Comparison of ENCODE assay signal across 8 cellular contexts in genomic region chr3:11271986-11272904, GRCh38. TPM values are rescaled to one million over a fixed set of nuclear protein-coding genes. Genes with fewer than 3 reads are reported as not detected.
DNase-seq lines count a peak whose midpoint lies in the region; ATAC-seq and TF ChIP-seq lines count a peak whose summit lies in the region.

TSS of gene ATG7 (plus strand) at chr3:11272397. CDS start at chr3:11298696, 26,299 bp downstream.

- peaks cover 33 to 52% (median 43%) of the 10 kb centered on the region in 4 donors for H3K4me1 Mint-ChIP-seq in CD4-positive, CD25-positive, alpha-beta regulatory T cell
- H3K4me1 Mint-ChIP-seq in activated CD4-positive, alpha-beta memory T cell treated with anti-CD3 and anti-CD28 coated beads for 36 hours (ENCODE audit: low read depth), result peaks cover 46% of the 10 kb centered on the region

- peak within 1 kb of the TSS; percentile 93 to 97 (median 95) for H3K4me3 Mint-ChIP-seq in CD4-positive, CD25-positive, alpha-beta regulatory T cell
- peak within 1 kb of the TSS; percentile 85 for H3K4me3 Mint-ChIP-seq in activated CD4-positive, alpha-beta memory T cell treated with anti-CD3 and anti-CD28 coated beads for 36 hours

- H3K27ac ChIP-seq in CD4-positive, CD25-positive, alpha-beta regulatory T cell (ENCODE audit: insufficient read depth, low read length, poor library complexity, severe bottlenecking), result peak within 1 kb of the TSS; percentile 88
- H3K27ac ChIP-seq in dorsolateral prefrontal cortex (peak within 1 kb of the TSS in 58 of 59 donors; percentile 26 to 97 (median 84)), right lobe of liver (peak within 1 kb of the TSS; percentile 70 to 90 (median 84))

- TF ChIP-seq POLR2A in right lobe of liver (IDR thresholded peaks at IDR 0.05), result peak; percentile 81

- peak within 1 kb of the TSS; percentile 99 for H3K4me3 ChIP-seq in CD4-positive, CD25-positive, alpha-beta regulatory T cell (ENCODE audit: low read depth, low read length)
- H3K4me3 ChIP-seq in dorsolateral prefrontal cortex (peak within 1 kb of the TSS; percentile 70 to 100 (median 90)), right lobe of liver (peak within 1 kb of the TSS; percentile 79 to 94 (median 91))

- H3K36me3 Mint-ChIP-seq in CD4-positive, CD25-positive, alpha-beta regulatory T cell, result peaks cover 27% of the 10 kb centered on the region
- peaks cover 30% of the 10 kb centered on the region for H3K36me3 Mint-ChIP-seq in activated CD4-positive, alpha-beta memory T cell treated with anti-CD3 and anti-CD28 coated beads for 36 hours

- H3K9me3 ChIP-seq in CD4-positive, CD25-positive, alpha-beta regulatory T cell (ENCODE audit: control insufficient read depth in 2 of 2, low read length in 2 of 2), result no peaks in the 10 kb centered on the region
- no peaks in the 10 kb centered on the region for H3K9me3 ChIP-seq in right lobe of liver

- CTCF ChIA-PET in activated CD4-positive, alpha-beta memory T cell treated with anti-CD3 and anti-CD28 coated beads for 36 hours (lab: Charles Lee), result interaction anchor here (1.0 to 3.3 kb wide), 5 partner anchors 16 to 64 kb away, joined by 3 to 17 read pairs (median 5); no protein-coding TSS in a partner anchor

- H3K36me3 ChIP-seq in CD4-positive, CD25-positive, alpha-beta regulatory T cell (ENCODE audit: control insufficient read depth, insufficient read depth, low read length), result peaks cover 3% of the 10 kb centered on the region
- H3K36me3 ChIP-seq in right lobe of liver, result no peaks in the 10 kb centered on the region

- no peaks in the 10 kb centered on the region for H3K27me3 ChIP-seq in CD4-positive, CD25-positive, alpha-beta regulatory T cell (ENCODE audit: control insufficient read depth, insufficient read depth, low read length)
- H3K27me3 ChIP-seq in dorsolateral prefrontal cortex, result no peaks in the 10 kb centered on the region
- no peaks in the 10 kb centered on the region for H3K27me3 ChIP-seq in right lobe of liver

- peak; percentile 96 to 98 (median 97) for DNase-seq in CD4-positive, CD25-positive, alpha-beta regulatory T cell
- DNase-seq in NCI-H82 treated with DMSO at 0.1 percent for 48 hours (lab: John Stamatoyannopoulos, UW; ENCODE audit: unreplicated experiment) (peak; percentile 84), dorsolateral prefrontal cortex (peak; percentile 93 to 98 (median 96)), right lobe of liver (peak; percentile 97)
- DNase-seq in activated CD4-positive, alpha-beta memory T cell treated with anti-CD3 and anti-CD28 coated beads for 36 hours, result peak; percentile 97
- DNase-seq in stimulated activated CD4-positive, alpha-beta T cell treated with anti-CD3 and anti-CD28 coated beads, Interleukin-4, amount 100 ng/mL, for 4 hours, result peak; percentile 97 to 98

- TF ChIP-seq CTCF in dorsolateral prefrontal cortex (IDR thresholded peaks at IDR 0.05 in 54 of 56, conservative IDR thresholded peaks at IDR 0.05 in 2 of 56; ENCODE audit: low read depth in 1 of 56, partially characterized antibody in 56 of 56) (peak in 48 of 56 donors; percentile 19 to 69 (median 38)), right lobe of liver (IDR thresholded peaks at IDR 0.05) (no peak)

- H3K4me1 ChIP-seq in CD4-positive, CD25-positive, alpha-beta regulatory T cell (ENCODE audit: control insufficient read depth, insufficient read depth, low read length, poor library complexity, severe bottlenecking), result peaks cover 19% of the 10 kb centered on the region
- peaks cover 0 to 7% (median 3%) of the 10 kb centered on the region in 4 donors for H3K4me1 ChIP-seq in right lobe of liver

- peak; percentile 94 to 95 for ATAC-seq in CD4-positive, CD25-positive, alpha-beta regulatory T cell (ENCODE audit: low read depth in 2 of 2)
- ATAC-seq in GM19438 (IDR thresholded peaks at IDR 0.05; ENCODE audit: low read depth, unreplicated experiment), result peak; percentile 92
- peak; percentile 63 for ATAC-seq in HG03575 (IDR thresholded peaks at IDR 0.05; ENCODE audit: extremely low read depth, insufficient number of reproducible peaks, low FRiP score, unreplicated experiment)
- ATAC-seq in right lobe of liver, result peak; percentile 97 to 98 (median 98)

- intact Hi-C loops in activated CD4-positive, alpha-beta memory T cell treated with anti-CD3 and anti-CD28 coated beads for 36 hours (cut with micrococcal nuclease), result loop anchor here (1.0 to 2.0 kb wide), 3 partner anchors 19 to 575 kb away; partner anchors contain the start of gene TAMM41
- intact Hi-C loops in dorsolateral prefrontal cortex (cut with DNase I) (loop anchor here in 1 of 2 donors (10.0 kb wide), 1 partner anchor 383 kb away; no protein-coding TSS in a partner anchor), right lobe of liver (cut with DNase I) (no loop called here)

- POLR2A ChIA-PET in activated CD4-positive, alpha-beta memory T cell treated with anti-CD3 and anti-CD28 coated beads for 36 hours (lab: Charles Lee), result interaction anchor here (1.0 to 3.3 kb wide), 6 partner anchors 11 to 34 kb away, joined by 3 to 27 read pairs (median 6); no protein-coding TSS in a partner anchor

- WGBS in right lobe of liver (ENCODE audit: insufficient coverage, low coverage, low lambda C conversion rate, missing lambda C conversion rate), result 13% methylated on average over 6 of the region's 51 CpGs

- H3K27me3 Mint-ChIP-seq in CD4-positive, CD25-positive, alpha-beta regulatory T cell, result peaks cover 27% of the 10 kb centered on the region
- no peaks in the 10 kb centered on the region for H3K27me3 Mint-ChIP-seq in activated CD4-positive, alpha-beta memory T cell treated with anti-CD3 and anti-CD28 coated beads for 36 hours

- H3K9me3 Mint-ChIP-seq in CD4-positive, CD25-positive, alpha-beta regulatory T cell, result peaks cover 0 to 6% (median under 1%) of the 10 kb centered on the region in 7 donors
- peaks cover 8% of the 10 kb centered on the region for H3K9me3 Mint-ChIP-seq in activated CD4-positive, alpha-beta memory T cell treated with anti-CD3 and anti-CD28 coated beads for 36 hours

- peak within 1 kb of the TSS; percentile 98 to 99 (median 99) for H3K27ac Mint-ChIP-seq in CD4-positive, CD25-positive, alpha-beta regulatory T cell
- H3K27ac Mint-ChIP-seq in activated CD4-positive, alpha-beta memory T cell treated with anti-CD3 and anti-CD28 coated beads for 36 hours, result peak within 1 kb of the TSS; percentile 85

RNA-seq across cellular contexts. Expression of gene ATG7, which starts in this region (rescaled TPM):
- total RNA-seq in CD4-positive, CD25-positive, alpha-beta regulatory T cell, result 42.2 TPM
- 10 to 100 TPM; 13.4 to 26.7 (median 14.6) TPM for polyA plus RNA-seq in CD4-positive, CD25-positive, alpha-beta regulatory T cell
- 10 to 100 TPM; 30.5 to 33.6 TPM for total RNA-seq in activated CD4-positive, alpha-beta memory T cell treated with anti-CD3 and anti-CD28 coated beads for 36 hours
- 10 to 100 TPM; 48.9 to 92.7 (median 70.5) TPM for total RNA-seq in dorsolateral prefrontal cortex
- total RNA-seq in right lobe of liver, result 10 to 100 TPM; 13.6 to 21.1 (median 15.8) TPM

Comparison
In these comparisons a context has a peak if more than half of its experiments do, and no peak if none do; other contexts are left out.
1. Peak in every context shown above with its lines: DNase-seq, ATAC-seq, H3K4me3 ChIP-seq and H3K27ac ChIP-seq.
2. CTCF ChIP-seq: peak in dorsolateral prefrontal cortex (48 of 56); none in right lobe of liver (0 of 4).